8 cellular contexts compared by ENCODE assay signal in genomic region chr12:69199976-69200375, GRCh38. TPM values are rescaled to one million over a fixed set of nuclear protein-coding genes. Genes with fewer than 3 reads are reported as not detected.
A peak's percentile ranks its signal among the peaks of the same experiment; 100 is the strongest.
DNase-seq lines count a peak whose midpoint lies in the region; ATAC-seq, FAIRE-seq and TF ChIP-seq lines count a peak whose summit lies in the region.
"Not testable (repeated sequence)": the region's sequence is repeated elsewhere in the genome, so short reads cannot be mapped to it uniquely, and the experiment has no call there.

No MANE protein-coding gene starts in this region.

- H3K27me3 Mint-ChIP-seq in endothelial cell (ENCODE audit: unreplicated experiment) = not testable (repeated sequence)

- TF ChIP-seq RAD21 in HCT116 (IDR thresholded peaks at IDR 0.05; ENCODE audit: low read depth); K562 (CRISPR knock-in tag; conservative IDR thresholded peaks at IDR 0.05 in 1 of 2, IDR thresholded peaks at IDR 0.05 in 1 of 2): not testable (repeated sequence)

- POLR2A ChIA-PET in HCT116 (lab: Charles Lee); K562 (lab: Yijun Ruan, JAX): not testable (repeated sequence)

- not testable (repeated sequence) for H3K36me3 ChIP-seq in BLaER1; GM23248 (ENCODE audit: low read depth); HCT116 (ENCODE audit: control insufficient read depth in 1 of 2, insufficient read depth in 2 of 2, low read length in 2 of 2); K562 (ENCODE audit: control insufficient read depth, insufficient read depth, low read length)

- CTCF ChIA-PET in HCT116 (lab: Charles Lee); K562 (lab: Yijun Ruan, JAX; ENCODE audit: low intra/inter-chr PET ratio): not testable (repeated sequence)

- not testable (repeated sequence) for H3K27me3 ChIP-seq in BLaER1; GM23248 (replicated peaks; ENCODE audit: insufficient read depth); HCT116 (ENCODE audit: insufficient read depth, low read length); K562 (ENCODE audit: control insufficient read depth in 2 of 2, insufficient read depth in 2 of 2, low read length in 2 of 2)

- BruUV-seq in HCT116 (replicated peaks; lab: Mats Ljungman, UMichigan); K562 (replicated peaks; lab: Mats Ljungman, UMichigan): not testable (repeated sequence)

- TF ChIP-seq CTCF in HCT116 (IDR thresholded peaks at IDR 0.05 in 2 of 3, conservative IDR thresholded peaks at IDR 0.05 in 1 of 3; ENCODE audit: borderline replicate concordance in 1 of 3, insufficient read depth in 1 of 3, low read depth in 2 of 3, low read length in 2 of 3); K562 (IDR thresholded peaks at IDR 0.05 in 2 of 3, conservative IDR thresholded peaks at IDR 0.05 in 1 of 3; ENCODE audit: insufficient read depth in 2 of 3, low read depth in 1 of 3, low read length in 3 of 3); endothelial cell (IDR thresholded peaks at IDR 0.05; ENCODE audit: unreplicated experiment); fibroblast of pulmonary artery (IDR thresholded peaks at IDR 0.05; ENCODE audit: low read length, missing control alignments): not testable (repeated sequence)

- not testable (repeated sequence) for TF ChIP-seq POLR2A in HCT116 (IDR thresholded peaks at IDR 0.05; ENCODE audit: borderline replicate concordance, extremely low read depth, insufficient read depth, insufficient read length); K562 (conservative IDR thresholded peaks at IDR 0.05)

- H3K9me3 Mint-ChIP-seq in endothelial cell (ENCODE audit: unreplicated experiment) = peaks cover 18% of the 10 kb centered on the region

- not testable (repeated sequence) for H3K4me2 ChIP-seq in BLaER1; GM23248 (ENCODE audit: unreplicated experiment); HCT116 (ENCODE audit: low read length); K562 (ENCODE audit: insufficient read depth, low read length)

- H3K4me1 ChIP-seq in BLaER1 = peaks cover 19% of the 10 kb centered on the region
- not testable (repeated sequence) for H3K4me1 ChIP-seq in GM23248 (ENCODE audit: insufficient read depth); HCT116 (ENCODE audit: control insufficient read depth in 1 of 2, insufficient read depth in 2 of 2, low read length in 2 of 2); K562 (replicated peaks in 1 of 2; ENCODE audit: control insufficient read depth in 2 of 2, insufficient read depth in 2 of 2, low read length in 2 of 2)

- H3K9me3 ChIP-seq in BLaER1 = peaks cover 84% of the 10 kb centered on the region
- H3K9me3 ChIP-seq in GM23248 (ENCODE audit: low read depth); HCT116 (ENCODE audit: control insufficient read depth in 1 of 2, insufficient read depth in 1 of 2, low read depth in 1 of 2, low read length in 2 of 2); K562 (replicated peaks; ENCODE audit: control insufficient read depth, insufficient read depth, low read depth, low read length): not testable (repeated sequence)

- H3K27ac Mint-ChIP-seq in endothelial cell (ENCODE audit: unreplicated experiment) = not testable (repeated sequence)

- not testable (repeated sequence) for H3K27ac ChIP-seq in BLaER1; GM23248; HCT116 (ENCODE audit: low read depth, low read length); K562 (ENCODE audit: extremely low read depth, low read depth, low read length)

- H3K4me3 Mint-ChIP-seq in endothelial cell (ENCODE audit: unreplicated experiment) = peak overlapping the region; percentile 49

- not testable (repeated sequence) for H2AFZ ChIP-seq in GM23248; HCT116 (ENCODE audit: low read depth, low read length, poor library complexity, severe bottlenecking); K562 (ENCODE audit: low read depth, low read length)

- H3K9ac ChIP-seq in BLaER1; GM23248; HCT116 (ENCODE audit: low read length); K562 (ENCODE audit: insufficient read depth in 1 of 2, low read depth in 2 of 2, low read length in 2 of 2): not testable (repeated sequence)

- not testable (repeated sequence) for H4K20me1 ChIP-seq in BLaER1; GM23248 (ENCODE audit: insufficient read depth); HCT116 (ENCODE audit: insufficient read depth); K562 (replicated peaks; ENCODE audit: control insufficient read depth, insufficient read depth, low read length)

- H3K4me3 ChIP-seq in BLaER1 = 0 out of 2 replicates have a peak overlapping the region, but pooled peaks have one; percentile 9
- not testable (repeated sequence) for H3K4me3 ChIP-seq in GM23248; HCT116 (replicated peaks in 1 of 2; ENCODE audit: low read depth in 1 of 2, low read length in 2 of 2); K562; fibroblast of pulmonary artery (replicated peaks; ENCODE audit: low read depth, low read length)

- intact Hi-C loops in HCT116 (cut with micrococcal nuclease); K562 (cut with micrococcal nuclease): not testable (repeated sequence)

- not testable (repeated sequence) for H3K79me2 ChIP-seq in GM23248 (ENCODE audit: insufficient read depth); HCT116 (ENCODE audit: insufficient read depth, low read length); K562 (ENCODE audit: control insufficient read depth, insufficient read depth, low read length)

- not testable (repeated sequence) for TF ChIP-seq EP300 in K562 (IDR thresholded peaks at IDR 0.05; ENCODE audit: low read length)

- in situ Hi-C loops in GM23248 (cut with MboI); K562 (cut with MboI): not testable (repeated sequence)

- not testable (repeated sequence) for ATAC-seq in HCT116, K562

- H3K4me1 Mint-ChIP-seq in endothelial cell (ENCODE audit: unreplicated experiment) = not testable (repeated sequence)

- not testable (repeated sequence) for H3F3A ChIP-seq in GM23248 (ENCODE audit: insufficient read depth)

- RAD21 ChIA-PET in HCT116 (lab: Charles Lee; ENCODE audit: low non-redundant PET in 1 of 2, low total read pairs in 2 of 2, uncharacterized antibody in 2 of 2, unreplicated experiment in 2 of 2) = not testable (repeated sequence)

- not testable (repeated sequence) for H3K9me1 ChIP-seq in K562 (ENCODE audit: control insufficient read depth, insufficient read depth, low read length)

- not testable (repeated sequence) for FAIRE-seq in K562 (lab: Jason Lieb, UNC)

- DNase-seq in GM23248 (peak; percentile 1), amniotic epithelial cell (ENCODE audit: low read depth) (peak; percentile 19), fibroblast of pulmonary artery (ENCODE audit: low read depth) (peak; percentile 9), left kidney (ENCODE audit: low read depth, low spot score) (peak; percentile 7)
- not testable (repeated sequence) for DNase-seq in HCT116 (ENCODE audit: low read depth, low spot score); K562 (ENCODE audit: extremely low read depth in 1 of 4, low spot score in 3 of 4); endothelial cell (ENCODE audit: low spot score)

- H3K36me3 Mint-ChIP-seq in endothelial cell (ENCODE audit: low read depth, unreplicated experiment) = peaks cover 23% of the 10 kb centered on the region

- 53 to 84% methylated on average over 1 of the region's 1 CpG for WGBS in GM23248 (ENCODE audit: low coverage in 1 of 2, low lambda C conversion rate in 2 of 2, missing lambda C conversion rate in 2 of 2), 2 experiments
- 0% methylated on average over 1 of the region's 1 CpG for WGBS in K562 (ENCODE audit: insufficient coverage, low coverage, missing lambda C conversion rate)

- H3K9me2 ChIP-seq in GM23248 (ENCODE audit: insufficient read depth); HCT116 (ENCODE audit: insufficient read depth): not testable (repeated sequence)

TF ChIP-seq in K562, 482 proteins besides CTCF, POLR2A, EP300 and RAD21:
- TF ChIP-seq GATA2 (CRISPR knock-in tag; IDR thresholded peaks at IDR 0.05) = peak; percentile 44; the same call in 1 of the 2 replicates

RNA-seq across cellular contexts. Expression of gene CPSF6, which starts 39.4 kb away (rescaled TPM):
- total RNA-seq in GM23248 (2014; rRNA removed; shearing (Covaris generic)) = 19.6 and 31.5 TPM in 2 replicates
- 63.4 TPM in 2 replicates for polyA plus RNA-seq in GM23248 (2016; fragmentation: Nextera tagmentation; extraction: Ambion mirVana)
- total RNA-seq in HCT116 (2021; ENCODE audit: unreplicated experiment) = 88.4 TPM
- 36.5 and 53.4 TPM in 2 replicates for polyA plus RNA-seq in HCT116 (2012)
- total RNA-seq in K562 (2011; cell fraction: chromatin; rRNA removed; ENCODE audit: low replicate concordance) = 73.9 and 190 TPM in 2 replicates
- total RNA-seq in K562 (2011; cell fraction: nucleolus; rRNA removed) = 24.8 and 33.4 TPM in 2 replicates
- 90.5 and 166 TPM in 2 replicates for total RNA-seq in K562 (2011; cell fraction: nucleoplasm; rRNA removed)
- 77.4 and 101 TPM in 2 replicates for total RNA-seq in K562 (2014; rRNA removed)
- total RNA-seq in K562 (2014; rRNA removed; fragmentation: Illumina TruSeq; extraction: Trizol) = 77.8 and 93.5 TPM in 2 replicates
- 78.0 and 85.3 TPM in 2 replicates for total RNA-seq in K562 (2015; rRNA removed; fragmentation: Illumina TruSeq; extraction: Trizol)
- 90.3 and 99.9 TPM in 2 replicates for total RNA-seq in K562 (2021)
- 63.8 and 64.8 TPM in 2 replicates for polyA plus RNA-seq in K562 (2011; rRNA removed)
- 40.6 and 64.1 TPM in 2 replicates for polyA plus RNA-seq in K562 (2011; cell fraction: cytosol; rRNA removed)
- polyA plus RNA-seq in K562 (2011; cell fraction: nucleus; rRNA removed) = 99.6 and 126 TPM in 2 replicates
- polyA plus RNA-seq in K562 (2012) = 67.1 and 167 TPM in 2 replicates
- 69.4 and 82.3 TPM in 2 replicates for polyA plus RNA-seq in K562 (2014; fragmentation: Illumina TruSeq; extraction: Trizol)
- 10 to 100 TPM; 34.3 to 50.4 TPM for polyA plus RNA-seq in K562 (2014; fragmentation: Nextera tagmentation; extraction: Ambion mirVana)
- 116 and 129 TPM in 2 replicates for polyA plus RNA-seq in K562 (2014; rRNA removed)
- 109 and 129 TPM in 2 replicates for polyA minus RNA-seq in K562 (2011; rRNA and poly(A)+ RNA removed)
- 44.6 and 65.5 TPM in 2 replicates for polyA minus RNA-seq in K562 (2011; cell fraction: cytosol; rRNA and poly(A)+ RNA removed)
- 79.0 and 120 TPM in 2 replicates for polyA minus RNA-seq in K562 (2011; cell fraction: nucleus; rRNA and poly(A)+ RNA removed)
- 90.8 TPM for total RNA-seq in endothelial cell (ENCODE audit: unreplicated experiment)
